Comparison of ENCODE assay signal across 11 cellular contexts in genomic region chr3:58383904-58384303, GRCh38. TPM values are rescaled to one million over a fixed set of nuclear protein-coding genes. Genes with fewer than 3 reads are reported as not detected.
DNase-seq lines count a peak whose midpoint lies in the region; TF ChIP-seq lines count a peak whose summit lies in the region.
"Had no signal": no experiment of that assay in that cellular context is flagged by ENCODE, and none has a peak within 500 bp of the region (broad histone marks: within the 10 kb centered on the region; RNA-seq: fewer than 3 reads in every experiment).

No MANE protein-coding gene starts in this region.

- CTCF ChIA-PET in A673 (lab: Charles Lee), result no interaction called here

- H3K27ac ChIP-seq in A673 (ENCODE audit: low read depth, low read length, poor library complexity, severe bottlenecking) (no peak overlapping the region), brain microvascular endothelial cell (peak overlapping the region; percentile 87)

- intact Hi-C loops in A673 (cut with micrococcal nuclease; ENCODE audit: unreplicated experiment), result no loop called here
- intact Hi-C loops in activated CD4-positive, alpha-beta T cell treated with anti-CD3 and anti-CD28 coated beads, Interleukin-2, amount 10 ng/mL, durations not matched to agents 24 days and 14 days (cut with micrococcal nuclease), result no loop called here

- H3K9me3 Mint-ChIP-seq in activated CD4-positive, alpha-beta T cell treated with anti-CD3 and anti-CD28 coated beads, Interleukin-2, amount 10 ng/mL, durations not matched to agents 24 days and 14 days, result no peaks in the 10 kb centered on the region
- H3K9me3 Mint-ChIP-seq: activated naive CD8-positive, alpha-beta T cell treated with anti-CD3 and anti-CD28 coated beads, Interleukin-2, amount 10 ng/mL, durations not matched to agents 7 days and 5 days; CD8-positive, alpha-beta T cell had no signal

- DNase-seq in A673 (ENCODE audit: low spot score) (peak; percentile 6), HS-27A (ENCODE audit: low read depth) (peak; percentile 96), brain microvascular endothelial cell (peak; percentile 96), kidney tubule cell (ENCODE audit: low spot score) (peak; percentile 98), SIG-M5 treated with dmso at 0.1 percent for 504 hours (lab: John Stamatoyannopoulos, UW; ENCODE audit: unreplicated experiment) (no peak), NCI-H1092 (lab: John Stamatoyannopoulos, UW) (no peak), NCI-H524 treated with DMSO at 0.1 percent for 48 hours (lab: John Stamatoyannopoulos, UW) (no peak)
- DNase-seq in activated CD4-positive, alpha-beta T cell treated with anti-CD3 and anti-CD28 coated beads, Interleukin-2, amount 10 ng/mL, durations not matched to agents 24 days and 14 days, result no peak
- DNase-seq: activated naive CD8-positive, alpha-beta T cell treated with anti-CD3 and anti-CD28 coated beads, Interleukin-2, amount 10 ng/mL, durations not matched to agents 7 days and 5 days; CD8-positive, alpha-beta T cell; SHP77 had no signal

- H3K27me3 ChIP-seq in A673 (replicated peaks; ENCODE audit: insufficient read depth, low read depth, low read length, poor library complexity) (no peaks in the 10 kb centered on the region), brain microvascular endothelial cell (replicated peaks) (no peaks in the 10 kb centered on the region)

- peaks cover 26% of the 10 kb centered on the region for H3K36me3 Mint-ChIP-seq in activated CD4-positive, alpha-beta T cell treated with anti-CD3 and anti-CD28 coated beads, Interleukin-2, amount 10 ng/mL, durations not matched to agents 24 days and 14 days (ENCODE audit: low read depth)

- H3K4me1 ChIP-seq in A673 (ENCODE audit: insufficient read depth, low read length, poor library complexity, severe bottlenecking), result peaks cover 27% of the 10 kb centered on the region

- H3K9me3 ChIP-seq in A673 (ENCODE audit: low read depth, low read length, poor library complexity, severe bottlenecking), result no peaks in the 10 kb centered on the region

- POLR2A ChIA-PET in A673 (lab: Charles Lee; ENCODE audit: low non-redundant PET), result no interaction called here

- H3K27me3 Mint-ChIP-seq in activated CD4-positive, alpha-beta T cell treated with anti-CD3 and anti-CD28 coated beads, Interleukin-2, amount 10 ng/mL, durations not matched to agents 24 days and 14 days, result no peaks in the 10 kb centered on the region
- H3K27me3 Mint-ChIP-seq: activated naive CD8-positive, alpha-beta T cell treated with anti-CD3 and anti-CD28 coated beads, Interleukin-2, amount 10 ng/mL, durations not matched to agents 7 days and 5 days had no signal

- H3K36me3 ChIP-seq in A673 (ENCODE audit: insufficient read depth, low read length, poor library complexity, severe bottlenecking), result no peaks in the 10 kb centered on the region
- H3K36me3 ChIP-seq in brain microvascular endothelial cell (replicated peaks), result no peaks in the 10 kb centered on the region

- no peak for TF ChIP-seq CTCF in A673 (conservative IDR thresholded peaks at IDR 0.05; ENCODE audit: low read depth, low read length)
- no peak for TF ChIP-seq CTCF in brain microvascular endothelial cell (IDR thresholded peaks at IDR 0.05; ENCODE audit: low read depth, low read length, missing control alignments)

- H3K4me3 Mint-ChIP-seq in activated CD4-positive, alpha-beta T cell treated with anti-CD3 and anti-CD28 coated beads, Interleukin-2, amount 10 ng/mL, durations not matched to agents 24 days and 14 days, result no peak overlapping the region
- H3K4me3 Mint-ChIP-seq: activated naive CD8-positive, alpha-beta T cell treated with anti-CD3 and anti-CD28 coated beads, Interleukin-2, amount 10 ng/mL, durations not matched to agents 7 days and 5 days; CD8-positive, alpha-beta T cell had no signal

- H3K4me3 ChIP-seq in A673 (ENCODE audit: low read depth, low read length, poor library complexity, severe bottlenecking), result no peak overlapping the region
- H3K4me3 ChIP-seq in brain microvascular endothelial cell (ENCODE audit: low read depth, low read length), result no peak overlapping the region

- no peak overlapping the region for H3K27ac Mint-ChIP-seq in activated CD4-positive, alpha-beta T cell treated with anti-CD3 and anti-CD28 coated beads, Interleukin-2, amount 10 ng/mL, durations not matched to agents 24 days and 14 days
- H3K27ac Mint-ChIP-seq: activated naive CD8-positive, alpha-beta T cell treated with anti-CD3 and anti-CD28 coated beads, Interleukin-2, amount 10 ng/mL, durations not matched to agents 7 days and 5 days had no signal

- H3K4me1 Mint-ChIP-seq in activated CD4-positive, alpha-beta T cell treated with anti-CD3 and anti-CD28 coated beads, Interleukin-2, amount 10 ng/mL, durations not matched to agents 24 days and 14 days, result peaks cover 23% of the 10 kb centered on the region

- in situ Hi-C loops in brain microvascular endothelial cell (cut with HindIII; ENCODE audit: low pct_ligation_motif_present, low sequenced_read_pairs), result no loop called here

- no TSS peak for BruUV-seq in A673 (replicated peaks; lab: Mats Ljungman, UMichigan)

RNA-seq across cellular contexts. Expression of gene PDHB, which starts 49.7 kb away (rescaled TPM):
- total RNA-seq in A673 (2021), result 56.0 and 58.8 TPM in 2 replicates
- 68.0 and 69.3 TPM in 2 replicates for total RNA-seq in activated CD4-positive, alpha-beta T cell treated with anti-CD3 and anti-CD28 coated beads, Interleukin-2, amount 10 ng/mL, durations not matched to agents 24 days and 14 days

RNA-seq across cellular contexts. Expression of gene PXK, which starts 51.2 kb away (rescaled TPM):
- 13.2 and 14.2 TPM in 2 replicates for total RNA-seq in A673 (2021)
- 41.1 and 45.7 TPM in 2 replicates for total RNA-seq in activated CD4-positive, alpha-beta T cell treated with anti-CD3 and anti-CD28 coated beads, Interleukin-2, amount 10 ng/mL, durations not matched to agents 24 days and 14 days

Comparison
In these comparisons a context has a peak if more than half of its experiments do, and no peak if none do; other contexts are left out.
1. DNase-seq: peak in A673 (single experiment), HS-27A (single experiment), brain microvascular endothelial cell (single experiment) and kidney tubule cell (single experiment); none in SIG-M5 treated with dmso at 0.1 percent for 504 hours (single experiment), activated CD4-positive, alpha-beta T cell treated with anti-CD3 and anti-CD28 coated beads, Interleukin-2, amount 10 ng/mL, durations not matched to agents 24 days and 14 days (single experiment), NCI-H1092 (single experiment) and NCI-H524 treated with DMSO at 0.1 percent for 48 hours (single experiment).